10 cellular contexts compared by ENCODE assay signal in genomic region chr1:205247130-205247921, GRCh38. TPM values are rescaled to one million over a fixed set of nuclear protein-coding genes. Genes with fewer than 3 reads are reported as not detected.
A peak's percentile ranks its signal among the peaks of the same experiment; 100 is the strongest.
DNase-seq lines count a peak whose midpoint lies in the region; ATAC-seq and TF ChIP-seq lines count a peak whose summit lies in the region.
"Had no signal": no experiment of that assay in that cellular context is flagged by ENCODE, and none has a peak within 500 bp of the region (broad histone marks: within the 10 kb centered on the region; RNA-seq: fewer than 3 reads in every experiment).

No MANE protein-coding gene starts in this region.

- DNase-seq in activated CD4-positive, alpha-beta memory T cell treated with anti-CD3 and anti-CD28 coated beads for 36 hours = peak; percentile 47
- no peak for DNase-seq in activated CD4-positive, alpha-beta memory T cell treated with anti-CD3 and anti-CD28 coated beads, Interleukin-2, amount 10 ng/mL, durations not matched to agents 7 days and 5 days
- peak; percentile 51 for DNase-seq in islet precursor cell
- DNase-seq in testis = peak; percentile 80
- no peak for DNase-seq in HuH-7 (ENCODE audit: low spot score)
- DNase-seq in GM20000 (ENCODE audit: low spot score) = no peak
- DNase-seq: MV-4-11; stimulated activated CD4-positive, alpha-beta T cell treated with anti-CD3 and anti-CD28 coated beads, Interleukin-2, amount 100 ng/mL, for 24 hours had no signal

- no peak for TF ChIP-seq POLR2A in testis (IDR thresholded peaks at IDR 0.05)

- peaks cover 5% of the 10 kb centered on the region for H3K27me3 Mint-ChIP-seq in activated CD4-positive, alpha-beta memory T cell treated with anti-CD3 and anti-CD28 coated beads for 36 hours
- peaks cover 6% of the 10 kb centered on the region for H3K27me3 Mint-ChIP-seq in activated CD4-positive, alpha-beta memory T cell treated with anti-CD3 and anti-CD28 coated beads, Interleukin-2, amount 10 ng/mL, durations not matched to agents 7 days and 5 days

- TF ChIP-seq CTCF in testis (IDR thresholded peaks at IDR 0.05) = no peak
- TF ChIP-seq CTCF in GM20000 (IDR thresholded peaks at IDR 0.05; ENCODE audit: extremely low read depth, missing control alignments) = no peak

- H3K27me3 ChIP-seq in testis = no peaks in the 10 kb centered on the region

- CTCF ChIA-PET in activated CD4-positive, alpha-beta memory T cell treated with anti-CD3 and anti-CD28 coated beads for 36 hours (lab: Charles Lee) = interaction anchor here (0.9 to 3.3 kb wide), 3 partner anchors 9 to 26 kb away, joined by 3 to 33 read pairs (median 25); partner anchors contain the start of gene TMCC2
- CTCF ChIA-PET in activated CD4-positive, alpha-beta memory T cell treated with anti-CD3 and anti-CD28 coated beads, Interleukin-2, amount 10 ng/mL, durations not matched to agents 7 days and 5 days (lab: Charles Lee) = interaction anchor here (1.1 to 5.0 kb wide), 4 partner anchors 8 to 125 kb away, joined by 3 to 22 read pairs (median 12); partner anchors contain the start of gene RBBP5

- H3K27ac ChIP-seq in angular gyrus (ENCODE audit: low read depth, low read length) = peak overlapping the region; percentile 98
- H3K27ac ChIP-seq in testis = peak overlapping the region in 1 of 2 donors; percentile 37

- no peak overlapping the region for H3K27ac Mint-ChIP-seq in activated CD4-positive, alpha-beta memory T cell treated with anti-CD3 and anti-CD28 coated beads for 36 hours
- H3K27ac Mint-ChIP-seq in activated CD4-positive, alpha-beta memory T cell treated with anti-CD3 and anti-CD28 coated beads, Interleukin-2, amount 10 ng/mL, durations not matched to agents 7 days and 5 days = no peak overlapping the region

- no peak for ATAC-seq in HG03159 (IDR thresholded peaks at IDR 0.05; ENCODE audit: unreplicated experiment)

- H3K36me3 Mint-ChIP-seq in activated CD4-positive, alpha-beta memory T cell treated with anti-CD3 and anti-CD28 coated beads for 36 hours = no peaks in the 10 kb centered on the region
- no peaks in the 10 kb centered on the region for H3K36me3 Mint-ChIP-seq in activated CD4-positive, alpha-beta memory T cell treated with anti-CD3 and anti-CD28 coated beads, Interleukin-2, amount 10 ng/mL, durations not matched to agents 7 days and 5 days (ENCODE audit: low read depth)

- H3K4me1 Mint-ChIP-seq in activated CD4-positive, alpha-beta memory T cell treated with anti-CD3 and anti-CD28 coated beads for 36 hours (ENCODE audit: low read depth) = peaks cover 14% of the 10 kb centered on the region
- H3K4me1 Mint-ChIP-seq in activated CD4-positive, alpha-beta memory T cell treated with anti-CD3 and anti-CD28 coated beads, Interleukin-2, amount 10 ng/mL, durations not matched to agents 7 days and 5 days = peaks cover 24% of the 10 kb centered on the region

- intact Hi-C loops in activated CD4-positive, alpha-beta memory T cell treated with anti-CD3 and anti-CD28 coated beads for 36 hours (cut with micrococcal nuclease) = loop anchor here (2.0 kb wide), 1 partner anchor 15 kb away; no protein-coding TSS in a partner anchor
- intact Hi-C loops in testis (cut with DNase I; ENCODE audit: low total_unique reads) = no loop called here

- H3K9me3 Mint-ChIP-seq in activated CD4-positive, alpha-beta memory T cell treated with anti-CD3 and anti-CD28 coated beads for 36 hours = no peaks in the 10 kb centered on the region
- no peaks in the 10 kb centered on the region for H3K9me3 Mint-ChIP-seq in activated CD4-positive, alpha-beta memory T cell treated with anti-CD3 and anti-CD28 coated beads, Interleukin-2, amount 10 ng/mL, durations not matched to agents 7 days and 5 days

- H3K4me3 Mint-ChIP-seq in activated CD4-positive, alpha-beta memory T cell treated with anti-CD3 and anti-CD28 coated beads for 36 hours = no peak overlapping the region
- H3K4me3 Mint-ChIP-seq in activated CD4-positive, alpha-beta memory T cell treated with anti-CD3 and anti-CD28 coated beads, Interleukin-2, amount 10 ng/mL, durations not matched to agents 7 days and 5 days = no peak overlapping the region

- POLR2A ChIA-PET in activated CD4-positive, alpha-beta memory T cell treated with anti-CD3 and anti-CD28 coated beads for 36 hours (lab: Charles Lee) = interaction anchor here (1.3 kb wide), 1 partner anchor 9 kb away, joined by 3 read pairs; no protein-coding TSS in a partner anchor
- POLR2A ChIA-PET in activated CD4-positive, alpha-beta memory T cell treated with anti-CD3 and anti-CD28 coated beads, Interleukin-2, amount 10 ng/mL, durations not matched to agents 7 days and 5 days (lab: Charles Lee) = interaction anchor here (1.4 kb wide), 1 partner anchor 9 kb away, joined by 5 read pairs; no protein-coding TSS in a partner anchor

- H3K36me3 ChIP-seq in testis (ENCODE audit: low read depth, missing control alignments) = no peaks in the 10 kb centered on the region

- H3K9me3 ChIP-seq in testis = no peaks in the 10 kb centered on the region

- H3K4me1 ChIP-seq in testis = peaks cover 30% of the 10 kb centered on the region

- no peak overlapping the region for H3K4me3 ChIP-seq in testis

- 32 to 44% methylated on average over 5 to 9 of the region's 9 CpGs for WGBS in testis, 2 donors

RNA-seq across cellular contexts. Expression of gene TMCC2, which starts 19.6 kb away (rescaled TPM):
- total RNA-seq in activated CD4-positive, alpha-beta memory T cell treated with anti-CD3 and anti-CD28 coated beads for 36 hours = 10 to 100 TPM in 1 of 2 experiments, 1 to 10 TPM in 1; 9.8 to 10.1 TPM
- total RNA-seq in activated CD4-positive, alpha-beta memory T cell treated with anti-CD3 and anti-CD28 coated beads, Interleukin-2, amount 10 ng/mL, durations not matched to agents 7 days and 5 days = 1 to 10 TPM; 1.8 TPM
- 10 to 100 TPM; 12.1 to 14.7 TPM for total RNA-seq in testis
- 8.5 TPM for polyA plus RNA-seq in testis (ENCODE audit: insufficient read depth, low read depth, low replicate concordance)

RNA-seq across cellular contexts. Expression of gene DSTYK, which starts 35.8 kb away (rescaled TPM):
- total RNA-seq in activated CD4-positive, alpha-beta memory T cell treated with anti-CD3 and anti-CD28 coated beads for 36 hours = 1 to 10 TPM; 9.0 to 9.8 TPM
- total RNA-seq in activated CD4-positive, alpha-beta memory T cell treated with anti-CD3 and anti-CD28 coated beads, Interleukin-2, amount 10 ng/mL, durations not matched to agents 7 days and 5 days = 1 to 10 TPM; 8.8 to 9.2 TPM
- total RNA-seq in testis = 10 to 100 TPM; 15.2 to 17.2 TPM
- 15.4 TPM for polyA plus RNA-seq in testis (ENCODE audit: insufficient read depth, low read depth, low replicate concordance)

Comparison
In these comparisons a context has a peak if more than half of its experiments do, and no peak if none do; other contexts are left out.
1. DNase-seq: peak in activated CD4-positive, alpha-beta memory T cell treated with anti-CD3 and anti-CD28 coated beads for 36 hours (single experiment), islet precursor cell (single experiment) and testis (single experiment); none in activated CD4-positive, alpha-beta memory T cell treated with anti-CD3 and anti-CD28 coated beads, Interleukin-2, amount 10 ng/mL, durations not matched to agents 7 days and 5 days (single experiment), HuH-7 (single experiment) and GM20000 (single experiment).